Comparison of ENCODE assay signal across 15 cellular contexts in the genomic region with DNA sequence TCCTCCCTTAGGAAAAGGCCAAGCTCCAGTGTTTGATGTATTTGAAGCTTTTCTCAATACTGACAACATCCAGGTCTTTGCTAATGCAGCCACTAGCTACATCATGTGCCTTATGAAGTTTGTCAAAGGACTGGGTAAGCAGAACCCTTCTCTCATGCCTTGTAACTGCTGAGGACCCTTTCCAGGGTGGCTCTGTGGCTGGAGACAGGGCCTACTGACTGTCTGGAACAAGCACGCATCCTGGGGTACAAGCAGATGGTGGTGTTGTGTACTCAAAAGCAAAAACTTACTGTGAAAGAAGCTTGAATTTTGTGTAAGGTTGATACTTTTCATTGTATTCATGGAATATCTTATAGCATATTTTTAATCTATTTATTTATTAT.
DNase-seq lines count a peak whose midpoint lies in the region; ATAC-seq and TF ChIP-seq lines count a peak whose summit lies in the region.
"Had no signal": no experiment of that assay in that cellular context is flagged by ENCODE, and none has a peak within 500 bp of the region (broad histone marks: within the 10 kb centered on the region; RNA-seq: fewer than 3 reads in every experiment).

No MANE protein-coding gene starts in this region.

- no peaks in the 10 kb centered on the region for H3K27me3 ChIP-seq in esophagus muscularis mucosa
- no peaks in the 10 kb centered on the region for H3K27me3 ChIP-seq in prostate gland (replicated peaks; ENCODE audit: insufficient read depth)

- ATAC-seq in HG03159 (IDR thresholded peaks at IDR 0.05; ENCODE audit: unreplicated experiment): no peak
- ATAC-seq: A549 had no signal

- TF ChIP-seq EP300 in esophagus muscularis mucosa (IDR thresholded peaks at IDR 0.05): no peak

- TF ChIP-seq CTCF in VCaP (conservative IDR thresholded peaks at IDR 0.05) (0 out of 2 replicates have a peak, but pooled peaks have one; percentile 4), esophagus muscularis mucosa (IDR thresholded peaks at IDR 0.05) (no peak), prostate gland (IDR thresholded peaks at IDR 0.05) (no peak)

- TF ChIP-seq POLR2A in esophagus muscularis mucosa (IDR thresholded peaks at IDR 0.05; ENCODE audit: low read depth) (no peak), prostate gland (IDR thresholded peaks at IDR 0.05) (no peak)

- no peaks in the 10 kb centered on the region for H3K9me3 ChIP-seq in esophagus muscularis mucosa
- H3K9me3 ChIP-seq in prostate gland: no peaks in the 10 kb centered on the region
- H3K9me3 ChIP-seq: A549 had no signal

- peak overlapping the region; percentile 69 for H3K27ac ChIP-seq in VCaP
- H3K27ac ChIP-seq in esophagus muscularis mucosa (replicated peaks in 1 of 4): no peak overlapping the region
- H3K27ac ChIP-seq in prostate gland: peak overlapping the region; percentile 74 to 78
- H3K27ac ChIP-seq: A549, KMS-11 had no signal

- WGBS in esophagus muscularis mucosa: 100% methylated on average over 1 of the region's 1 CpG
- 95% methylated on average over 1 of the region's 1 CpG for WGBS in prostate gland

- peaks cover 0 to 5% (median 0%) of the 10 kb centered on the region in 4 donors for H3K4me1 ChIP-seq in esophagus muscularis mucosa
- H3K4me1 ChIP-seq in prostate gland (replicated peaks): no peaks in the 10 kb centered on the region
- H3K4me1 ChIP-seq: A549 had no signal

- H3K36me3 ChIP-seq in esophagus muscularis mucosa: no peaks in the 10 kb centered on the region
- H3K36me3 ChIP-seq in prostate gland: no peaks in the 10 kb centered on the region

- H3K4me3 ChIP-seq in esophagus muscularis mucosa (no peak overlapping the region), prostate gland (no peak overlapping the region)
- H3K4me3 ChIP-seq: A549 had no signal

- in situ Hi-C loops in G401 (cut with HindIII; ENCODE audit: low sequenced_read_pairs): no loop called here

- DNase-seq in G401 (ENCODE audit: low spot score): peak; percentile 54
- DNase-seq in esophagus muscularis mucosa (ENCODE audit: extremely low spot score): peak; percentile 70
- no peak for DNase-seq in prostate gland (ENCODE audit: low spot score)
- no peak for DNase-seq in NCI-H748 treated with DMSO at 0.1 percent for 48 hours (lab: John Stamatoyannopoulos, UW)
- no peak for DNase-seq in COR-L47 (lab: John Stamatoyannopoulos, UW)
- DNase-seq: AML-193; Calu3; CD4-positive, alpha-beta memory T cell; DMS53; DND-41; H9 had no signal

- intact Hi-C loops in esophagus muscularis mucosa (cut with DNase I) (no loop called here), prostate gland (cut with DNase I) (no loop called here)

Comparison
In these comparisons a context has a peak if more than half of its experiments do, and no peak if none do; other contexts are left out.
1. DNase-seq: peak in G401 (single experiment) and esophagus muscularis mucosa (single experiment); none in prostate gland (single experiment), NCI-H748 treated with DMSO at 0.1 percent for 48 hours (single experiment) and COR-L47 (single experiment).
2. H3K27ac ChIP-seq: peak in VCaP (single experiment) and prostate gland (2 of 2); none in esophagus muscularis mucosa (0 of 4).